22 cellular contexts compared by ENCODE assay signal in genomic region chrX:134167804-134168203, GRCh38.
DNase-seq lines count a peak whose midpoint lies in the region; ATAC-seq lines count a peak whose summit lies in the region.
"Had no signal": no experiment of that assay in that cellular context is flagged by ENCODE, and none has a peak within 500 bp of the region (broad histone marks: within the 10 kb centered on the region; RNA-seq: fewer than 3 reads in every experiment).

No MANE protein-coding gene starts in this region.

- H3K36me3 Mint-ChIP-seq in T-helper 2 cell treated with Interferon-gamma antibody and Interleukin-4, amounts not matched to agents 5 μg/mL and 100 μg/mL, for 36 hours (ENCODE audit: low read depth) = peaks cover 39% of the 10 kb centered on the region
- peaks cover 26% of the 10 kb centered on the region for H3K36me3 Mint-ChIP-seq in stimulated activated naive CD8-positive, alpha-beta T cell treated with anti-CD3 and anti-CD28 coated beads, Interleukin-15, Interleukin-2, amounts not matched to agents 100 ng/mL and 50 ng/mL, for 24 hours (ENCODE audit: low read depth)
- H3K36me3 Mint-ChIP-seq: CD4-positive, CD25-positive, alpha-beta regulatory T cell had no signal

- peak overlapping the region; percentile 0 for H3K27ac Mint-ChIP-seq in T-helper 2 cell treated with Interferon-gamma antibody and Interleukin-4, amounts not matched to agents 5 μg/mL and 100 μg/mL, for 36 hours
- H3K27ac Mint-ChIP-seq in stimulated activated naive CD8-positive, alpha-beta T cell treated with anti-CD3 and anti-CD28 coated beads, Interleukin-15, Interleukin-2, amounts not matched to agents 100 ng/mL and 50 ng/mL, for 24 hours = peak overlapping the region; percentile 37
- H3K27ac Mint-ChIP-seq in stimulated activated naive CD8-positive, alpha-beta T cell treated with anti-CD3 and anti-CD28 coated beads, Interleukin-15, amount 100 ng/mL, for 72 hours = no peak overlapping the region
- H3K27ac Mint-ChIP-seq: CD4-positive, CD25-positive, alpha-beta regulatory T cell had no signal

- no peak for ATAC-seq in stimulated activated naive CD8-positive, alpha-beta T cell treated with anti-CD3 and anti-CD28 coated beads, Interleukin-15, amount 100 ng/mL, for 72 hours
- ATAC-seq in HG03457 (IDR thresholded peaks at IDR 0.05; ENCODE audit: unreplicated experiment) = no peak
- no peak for ATAC-seq in GM19324 (IDR thresholded peaks at IDR 0.05; ENCODE audit: low FRiP score, unreplicated experiment)
- ATAC-seq in HG03108 (IDR thresholded peaks at IDR 0.05; ENCODE audit: unreplicated experiment) = no peak
- ATAC-seq: K562, PC-3 had no signal

- DNase-seq in T-helper 2 cell treated with Interferon-gamma antibody and Interleukin-4, amounts not matched to agents 5 μg/mL and 100 μg/mL, for 36 hours (ENCODE audit: low spot score) = no peak
- no peak for DNase-seq in T-helper 2 cell
- no peak for DNase-seq in stimulated activated naive CD8-positive, alpha-beta T cell treated with anti-CD3 and anti-CD28 coated beads, Interleukin-15, amount 100 ng/mL, for 72 hours
- DNase-seq in cerebellar cortex (ENCODE audit: low spot score) = peak; percentile 59
- DNase-seq: CD4-positive, CD25-positive, alpha-beta regulatory T cell; DMS153; DND-41; Kasumi-1; MV-4-11; NCI-H1105 treated with DMSO at 0.1 percent for 48 hours; NCI-H2029; NCI-H446 treated with DMSO at 0.1 percent for 48 hours; NCI-H526; NCI-H82; NK-92 treated with Interleukin-12 subunit alpha and Interleukin-12 subunit beta, amount 100 ng/mL, for 24 hours; PC-3; SJCRH30 had no signal

- H3K4me3 Mint-ChIP-seq in T-helper 2 cell treated with Interferon-gamma antibody and Interleukin-4, amounts not matched to agents 5 μg/mL and 100 μg/mL, for 36 hours = no peak overlapping the region
- no peak overlapping the region for H3K4me3 Mint-ChIP-seq in stimulated activated naive CD8-positive, alpha-beta T cell treated with anti-CD3 and anti-CD28 coated beads, Interleukin-15, Interleukin-2, amounts not matched to agents 100 ng/mL and 50 ng/mL, for 24 hours
- H3K4me3 Mint-ChIP-seq in stimulated activated naive CD8-positive, alpha-beta T cell treated with anti-CD3 and anti-CD28 coated beads, Interleukin-15, amount 100 ng/mL, for 72 hours = no peak overlapping the region
- H3K4me3 Mint-ChIP-seq: CD4-positive, CD25-positive, alpha-beta regulatory T cell had no signal

- no peaks in the 10 kb centered on the region for H3K27me3 Mint-ChIP-seq in T-helper 2 cell treated with Interferon-gamma antibody and Interleukin-4, amounts not matched to agents 5 μg/mL and 100 μg/mL, for 36 hours (ENCODE audit: low read depth)
- no peaks in the 10 kb centered on the region for H3K27me3 Mint-ChIP-seq in stimulated activated naive CD8-positive, alpha-beta T cell treated with anti-CD3 and anti-CD28 coated beads, Interleukin-15, Interleukin-2, amounts not matched to agents 100 ng/mL and 50 ng/mL, for 24 hours
- H3K27me3 Mint-ChIP-seq in stimulated activated naive CD8-positive, alpha-beta T cell treated with anti-CD3 and anti-CD28 coated beads, Interleukin-15, amount 100 ng/mL, for 72 hours = no peaks in the 10 kb centered on the region

- no peaks in the 10 kb centered on the region for H3K9me3 Mint-ChIP-seq in T-helper 2 cell treated with Interferon-gamma antibody and Interleukin-4, amounts not matched to agents 5 μg/mL and 100 μg/mL, for 36 hours
- H3K9me3 Mint-ChIP-seq in stimulated activated naive CD8-positive, alpha-beta T cell treated with anti-CD3 and anti-CD28 coated beads, Interleukin-15, Interleukin-2, amounts not matched to agents 100 ng/mL and 50 ng/mL, for 24 hours = no peaks in the 10 kb centered on the region
- H3K9me3 Mint-ChIP-seq in stimulated activated naive CD8-positive, alpha-beta T cell treated with anti-CD3 and anti-CD28 coated beads, Interleukin-15, amount 100 ng/mL, for 72 hours = no peaks in the 10 kb centered on the region

- H3K4me1 Mint-ChIP-seq in T-helper 2 cell treated with Interferon-gamma antibody and Interleukin-4, amounts not matched to agents 5 μg/mL and 100 μg/mL, for 36 hours (ENCODE audit: low read depth) = peaks cover 16% of the 10 kb centered on the region
- H3K4me1 Mint-ChIP-seq in stimulated activated naive CD8-positive, alpha-beta T cell treated with anti-CD3 and anti-CD28 coated beads, Interleukin-15, Interleukin-2, amounts not matched to agents 100 ng/mL and 50 ng/mL, for 24 hours (ENCODE audit: low read depth) = peaks cover 15% of the 10 kb centered on the region
- H3K4me1 Mint-ChIP-seq in stimulated activated naive CD8-positive, alpha-beta T cell treated with anti-CD3 and anti-CD28 coated beads, Interleukin-15, amount 100 ng/mL, for 72 hours = peaks cover 25% of the 10 kb centered on the region

Comparison
In these comparisons a context has a peak if more than half of its experiments do, and no peak if none do; other contexts are left out.
1. H3K27ac Mint-ChIP-seq: peak in T-helper 2 cell treated with Interferon-gamma antibody and Interleukin-4, amounts not matched to agents 5 μg/mL and 100 μg/mL, for 36 hours (single experiment) and stimulated activated naive CD8-positive, alpha-beta T cell treated with anti-CD3 and anti-CD28 coated beads, Interleukin-15, Interleukin-2, amounts not matched to agents 100 ng/mL and 50 ng/mL, for 24 hours (single experiment); none in stimulated activated naive CD8-positive, alpha-beta T cell treated with anti-CD3 and anti-CD28 coated beads, Interleukin-15, amount 100 ng/mL, for 72 hours (0 of 2).